Comparison of ENCODE assay signal across 17 cellular contexts in the genomic region with DNA sequence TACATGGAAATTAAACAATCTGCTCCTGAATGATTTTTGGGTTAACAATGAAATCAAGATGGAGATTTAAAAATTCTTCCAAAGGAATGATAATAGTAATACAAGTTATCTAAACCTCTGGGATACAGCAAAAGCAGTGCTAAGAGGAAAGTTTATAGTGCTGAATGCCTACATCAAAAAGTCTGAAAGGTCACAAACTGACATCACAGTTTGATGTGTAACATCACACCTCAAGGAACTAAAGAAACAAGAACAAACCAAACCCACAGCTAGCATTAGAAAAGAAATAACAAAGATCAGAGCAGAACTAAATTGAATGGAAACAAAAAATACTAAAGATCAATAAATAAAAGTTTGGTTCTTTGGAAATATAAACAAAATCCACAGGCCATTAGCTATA.
"Had no signal": no experiment of that assay in that cellular context is flagged by ENCODE, and none has a peak within 500 bp of the region (broad histone marks: within the 10 kb centered on the region; RNA-seq: fewer than 3 reads in every experiment).

No MANE protein-coding gene starts in this region.

- H3K4me1 Mint-ChIP-seq: nephron had no signal

- H3K27ac Mint-ChIP-seq: activated B cell treated with CpG ODN at 0.5 μM for 24 hours; activated naive CD4-positive, alpha-beta T cell treated with anti-CD3 and anti-CD28 coated beads for 36 hours; activated T-helper 17 cell treated with anti-CD3 and anti-CD28 coated beads, Interleukin-2, amount 50 U/mL, for 72 hours; nephron had no signal

- H3K27me3 Mint-ChIP-seq: activated B cell treated with CpG ODN at 0.5 μM for 24 hours; activated T-helper 17 cell treated with anti-CD3 and anti-CD28 coated beads, Interleukin-2, amount 50 U/mL, for 72 hours; effector memory CD8-positive, alpha-beta T cell had no signal

- FAIRE-seq: bronchial epithelial cell, urothelium cell line had no signal

- ATAC-seq: activated T-helper 17 cell treated with anti-CD3 and anti-CD28 coated beads, Interleukin-2, amount 50 U/mL, for 72 hours; effector memory CD8-positive, alpha-beta T cell had no signal

- DNase-seq: activated B cell treated with CpG ODN at 0.5 μM for 24 hours; activated CD4-positive, alpha-beta T cell treated with anti-CD3 and anti-CD28 coated beads for 48 hours; activated naive CD4-positive, alpha-beta T cell treated with anti-CD3 and anti-CD28 coated beads for 36 hours; adrenal gland; effector memory CD8-positive, alpha-beta T cell; esophagus squamous epithelium; nucleus accumbens; sigmoid colon; spleen; stimulated activated CD4-positive, alpha-beta T cell treated with anti-CD3 and anti-CD28 coated beads, Interleukin-4, amount 100 ng/mL, for 4 hours; stimulated activated naive CD4-positive, alpha-beta T cell; substantia nigra; tibial artery had no signal

- H3K9me3 Mint-ChIP-seq: nephron had no signal

- H3K4me3 Mint-ChIP-seq: activated B cell treated with CpG ODN at 0.5 μM for 24 hours; activated naive CD4-positive, alpha-beta T cell treated with anti-CD3 and anti-CD28 coated beads for 36 hours; activated T-helper 17 cell treated with anti-CD3 and anti-CD28 coated beads, Interleukin-2, amount 50 U/mL, for 72 hours; effector memory CD8-positive, alpha-beta T cell; nephron had no signal
